In genomic region chr17:30731210-30732132, GRCh38 we compare ENCODE assay signal across 8 cellular contexts.
DNase-seq lines count a peak whose midpoint lies in the region; ATAC-seq and TF ChIP-seq lines count a peak whose summit lies in the region.
"Not testable (repeated sequence)": the region's sequence is repeated elsewhere in the genome, so short reads cannot be mapped to it uniquely, and the experiment has no call there.

No MANE protein-coding gene starts in this region.

- H3K27me3 ChIP-seq in layer of hippocampus (ENCODE audit: control insufficient read depth, insufficient read depth, low read length), result not testable (repeated sequence)

- H3K9me3 Mint-ChIP-seq in activated CD4-positive, alpha-beta T cell treated with anti-CD3 and anti-CD28 coated beads for 36 hours (ENCODE audit: low read depth); chondrocyte (ENCODE audit: low read depth): not testable (repeated sequence)

- CTCF ChIA-PET in activated CD4-positive, alpha-beta T cell treated with anti-CD3 and anti-CD28 coated beads for 36 hours (lab: Charles Lee), result not testable (repeated sequence)

- peak overlapping the region; percentile 57 for H3K27ac ChIP-seq in layer of hippocampus (ENCODE audit: low read depth, low read length)

- peaks cover 20% of the 10 kb centered on the region for H3K4me1 Mint-ChIP-seq in activated CD4-positive, alpha-beta T cell treated with anti-CD3 and anti-CD28 coated beads for 36 hours
- H3K4me1 Mint-ChIP-seq in chondrocyte (ENCODE audit: low read depth), result peaks cover 24% of the 10 kb centered on the region

- H3K27ac Mint-ChIP-seq in activated CD4-positive, alpha-beta T cell treated with anti-CD3 and anti-CD28 coated beads for 36 hours, result peak overlapping the region; percentile 95
- H3K27ac Mint-ChIP-seq in chondrocyte (ENCODE audit: unreplicated experiment), result peak overlapping the region; percentile 99

- TF ChIP-seq CTCF in chondrocyte (IDR thresholded peaks at IDR 0.05), result not testable (repeated sequence)

- intact Hi-C loops in activated CD4-positive, alpha-beta T cell treated with anti-CD3 and anti-CD28 coated beads for 36 hours (cut with DNase I, micrococcal nuclease), result loop anchor here (1.0 to 5.0 kb wide), 5 partner anchors 93 to 614 kb away; partner anchors contain the start of genes ATAD5 (in 1 of the 2), CPD (in 1 of the 2), CRLF3 (in 1 of the 2) and NSRP1 (in 1 of the 2)

- ATAC-seq in GM19043 (IDR thresholded peaks at IDR 0.05; ENCODE audit: low read depth, unreplicated experiment) (peak; percentile 82), HG03342 (IDR thresholded peaks at IDR 0.05; ENCODE audit: unreplicated experiment) (peak; percentile 75)
- peak; percentile 97 for ATAC-seq in activated CD4-positive, alpha-beta T cell treated with anti-CD3 and anti-CD28 coated beads for 36 hours

- peaks cover 18% of the 10 kb centered on the region for H3K36me3 Mint-ChIP-seq in activated CD4-positive, alpha-beta T cell treated with anti-CD3 and anti-CD28 coated beads for 36 hours (ENCODE audit: low read depth)
- not testable (repeated sequence) for H3K36me3 Mint-ChIP-seq in chondrocyte (ENCODE audit: low read depth)

- H3K4me3 Mint-ChIP-seq in activated CD4-positive, alpha-beta T cell treated with anti-CD3 and anti-CD28 coated beads for 36 hours, result peak overlapping the region; percentile 90
- H3K4me3 Mint-ChIP-seq in chondrocyte (ENCODE audit: unreplicated experiment), result peak overlapping the region; percentile 93

- POLR2A ChIA-PET in activated CD4-positive, alpha-beta T cell treated with anti-CD3 and anti-CD28 coated beads for 36 hours (lab: Charles Lee), result not testable (repeated sequence)

- H3K27me3 Mint-ChIP-seq in activated CD4-positive, alpha-beta T cell treated with anti-CD3 and anti-CD28 coated beads for 36 hours; chondrocyte (ENCODE audit: low read depth): not testable (repeated sequence)

- peak; percentile 20 to 41 for DNase-seq in AML-193 (lab: John Stamatoyannopoulos, UW)
- DNase-seq in NCI-H524 (lab: John Stamatoyannopoulos, UW), result peak; percentile 82 to 91
- DNase-seq in activated CD4-positive, alpha-beta T cell treated with anti-CD3 and anti-CD28 coated beads for 36 hours, result peak; percentile 91
- DNase-seq in chondrocyte (ENCODE audit: low spot score), result peak; percentile 91
- DNase-seq in stimulated activated CD4-positive, alpha-beta T cell treated with anti-CD3 and anti-CD28 coated beads, Interleukin-15, amount 100 ng/mL, for 24 hours, result peak; percentile 91

Comparison
In these comparisons a context has a peak if more than half of its experiments do, and no peak if none do; other contexts are left out.
1. Peak in every context shown above with its lines: DNase-seq, ATAC-seq and H3K27ac ChIP-seq.
2. DNase-seq: peak in every context shown above with its lines; median percentile 91 in activated CD4-positive, alpha-beta T cell treated with anti-CD3 and anti-CD28 coated beads for 36 hours; 91 in chondrocyte; 91 in stimulated activated CD4-positive, alpha-beta T cell treated with anti-CD3 and anti-CD28 coated beads, Interleukin-15, amount 100 ng/mL, for 24 hours; 86 in NCI-H524; 30 in AML-193.